Comparison of ENCODE assay signal across 8 cellular contexts in the genomic region with DNA sequence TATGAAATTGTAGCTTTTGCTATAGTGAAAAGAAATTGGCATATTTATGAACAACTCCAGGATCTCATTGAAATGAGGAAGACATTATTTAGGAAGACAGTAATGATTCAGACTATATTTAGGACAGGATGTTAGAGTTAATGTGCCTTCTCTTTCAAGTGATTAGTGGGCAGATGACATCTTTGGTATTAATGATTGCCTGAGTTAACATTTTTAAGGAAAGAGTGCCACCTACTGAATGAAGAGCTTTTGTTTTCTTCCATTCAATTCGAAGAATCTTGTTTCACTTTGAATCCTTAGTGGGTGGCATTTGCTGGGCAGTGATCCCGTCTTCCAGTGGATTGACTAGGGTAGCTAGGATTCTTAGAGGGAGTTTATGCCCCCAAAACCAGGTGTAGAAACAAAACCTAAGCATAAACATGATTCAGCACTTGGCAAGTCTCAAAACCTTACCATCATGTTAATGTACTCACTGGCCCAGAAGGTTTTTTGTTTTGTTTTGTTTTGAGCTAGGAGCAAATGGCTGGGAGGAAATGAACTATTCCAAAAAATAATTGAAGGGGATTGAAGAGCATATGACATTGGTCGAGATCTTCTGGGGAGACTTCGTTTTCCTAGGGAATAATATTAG. TPM values are rescaled to one million over a fixed set of nuclear protein-coding genes. Genes with fewer than 3 reads are reported as not detected.
DNase-seq lines count a peak whose midpoint lies in the region; ATAC-seq and TF ChIP-seq lines count a peak whose summit lies in the region.

No MANE protein-coding gene starts in this region.

- peak overlapping the region; percentile 18 to 69 (median 68) for H3K4me3 Mint-ChIP-seq in IgD-negative memory B cell
- H3K4me3 Mint-ChIP-seq in naive thymus-derived CD8-positive, alpha-beta T cell, result peak overlapping the region in 6 of 10 donors; percentile 13 to 49 (median 40)

- H3K4me1 Mint-ChIP-seq in IgD-negative memory B cell, result peaks cover 78 to 89% (median 86%) of the 10 kb centered on the region in 3 donors
- H3K4me1 Mint-ChIP-seq in naive thymus-derived CD8-positive, alpha-beta T cell, result peaks cover 39 to 94% (median 80%) of the 10 kb centered on the region in 4 donors

- POLR2A ChIA-PET in naive thymus-derived CD8-positive, alpha-beta T cell (lab: Charles Lee), result interaction anchor here (1.0 to 2.3 kb wide), 2 partner anchors 249 to 568 kb away, joined by 3 to 15 read pairs; no protein-coding TSS in a partner anchor

- H3K36me3 Mint-ChIP-seq in IgD-negative memory B cell, result peaks cover 3% of the 10 kb centered on the region
- H3K36me3 Mint-ChIP-seq in naive thymus-derived CD8-positive, alpha-beta T cell, result no peaks in the 10 kb centered on the region

- peak; percentile 79 for ATAC-seq in SK-N-SH treated with all-trans-retinoic acid at 6 μM for 48 hours
- ATAC-seq in naive thymus-derived CD8-positive, alpha-beta T cell, result peak; percentile 53 to 70
- ATAC-seq in HG03469 (IDR thresholded peaks at IDR 0.05; ENCODE audit: unreplicated experiment), result no peak
- no peak for ATAC-seq in HG03108 (IDR thresholded peaks at IDR 0.05; ENCODE audit: unreplicated experiment)

- no peaks in the 10 kb centered on the region for H3K9me3 Mint-ChIP-seq in IgD-negative memory B cell
- H3K9me3 Mint-ChIP-seq in naive thymus-derived CD8-positive, alpha-beta T cell, result no peaks in the 10 kb centered on the region

- DNase-seq in AML-193 (lab: John Stamatoyannopoulos, UW), result peak; percentile 63 to 67
- DNase-seq in GM12865 (ENCODE audit: low read depth), result peak; percentile 55
- DNase-seq in epidermal melanocyte (ENCODE audit: insufficient read length, low spot score), result peak; percentile 67
- DNase-seq in naive thymus-derived CD8-positive, alpha-beta T cell, result peak in 3 of 10 donors; percentile 46 to 52 (median 48)

- H3K27me3 Mint-ChIP-seq in IgD-negative memory B cell, result no peaks in the 10 kb centered on the region
- H3K27me3 Mint-ChIP-seq in naive thymus-derived CD8-positive, alpha-beta T cell, result no peaks in the 10 kb centered on the region

- no peak overlapping the region for H3K4me3 ChIP-seq in GM12865 (ENCODE audit: low read depth, low read length)

- peak; percentile 43 for TF ChIP-seq CTCF in GM12865 (IDR thresholded peaks at IDR 0.05; ENCODE audit: insufficient read depth, low read depth, low read length, missing control alignments)

- H3K27ac Mint-ChIP-seq in IgD-negative memory B cell, result peak overlapping the region; percentile 72 to 94 (median 91)
- H3K27ac Mint-ChIP-seq in naive thymus-derived CD8-positive, alpha-beta T cell, result peak overlapping the region; percentile 26 to 82 (median 72)

TF ChIP-seq in SK-N-SH treated with all-trans-retinoic acid at 6 μM for 48 hours, 23 proteins besides CTCF, POLR2A, EP300 and RAD21:
- TF ChIP-seq ZNF70 (CRISPR knock-in tag; IDR thresholded peaks at IDR 0.05) (no peak), CSDC2 (CRISPR knock-in tag; IDR thresholded peaks at IDR 0.05) (no peak), POU6F1 (CRISPR knock-in tag; IDR thresholded peaks at IDR 0.05; ENCODE audit: borderline replicate concordance, low read depth) (0 out of 2 replicates have a peak, but pooled peaks have one; percentile 48), ISL1 (CRISPR knock-in tag; IDR thresholded peaks at IDR 0.05) (peak; percentile 77), TOX (CRISPR knock-in tag; IDR thresholded peaks at IDR 0.05; ENCODE audit: borderline replicate concordance) (0 out of 2 replicates have a peak, but pooled peaks have one; percentile 50)

RNA-seq across cellular contexts. Expression of gene MAP3K1, which starts 23.2 kb away (rescaled TPM):
- polyA plus RNA-seq in IgD-negative memory B cell, result 69.8 TPM
- 10 to 100 TPM; 35.6 to 38.0 TPM for total RNA-seq in naive thymus-derived CD8-positive, alpha-beta T cell
- 10 to 100 TPM; 15.3 to 20.3 (median 19.2) TPM for polyA plus RNA-seq in naive thymus-derived CD8-positive, alpha-beta T cell

Comparison
In these comparisons a context has a peak if more than half of its experiments do, and no peak if none do; other contexts are left out.
1. ATAC-seq: peak in SK-N-SH treated with all-trans-retinoic acid at 6 μM for 48 hours (single experiment) and naive thymus-derived CD8-positive, alpha-beta T cell (2 of 2); none in HG03469 (single experiment) and HG03108 (single experiment).